ENCODE assay signal across 21 cellular contexts in genomic region chr2:144528108-144528507, GRCh38.
"Had no signal": no experiment of that assay in that cellular context is flagged by ENCODE, and none has a peak within 500 bp of the region (broad histone marks: within the 10 kb centered on the region; RNA-seq: fewer than 3 reads in every experiment).

No MANE protein-coding gene starts in this region.

- H3K27me3 ChIP-seq: heart left ventricle, right lobe of liver had no signal

- H3K36me3 ChIP-seq: colonic mucosa, heart left ventricle, pancreas, right lobe of liver, spleen had no signal

- H3K4me3 Mint-ChIP-seq: endodermal cell; memory B cell; mesothelial cell of epicardium; natural killer cell treated with Interleukin-12 subunit alpha and Interleukin-12 subunit beta and Interleukin-15 and Interleukin-18, amount 100 ng/mL, for 72 hours; stimulated activated memory B cell treated with anti-CD40 and anti-IgM and Interleukin-4, amounts not matched to agents 10 μg/mL and 1 μg/mL and 100 μg/mL, for 72 hours; stimulated activated naive CD8-positive, alpha-beta T cell treated with anti-CD3 and anti-CD28 coated beads, Interleukin-15, Interleukin-2, amounts not matched to agents 100 ng/mL and 50 ng/mL, for 24 hours; type B pancreatic cell had no signal

- H3K27me3 Mint-ChIP-seq: natural killer cell treated with Interleukin-12 subunit alpha and Interleukin-12 subunit beta and Interleukin-15 and Interleukin-18, amount 100 ng/mL, for 72 hours had no signal

- H3K9me3 Mint-ChIP-seq: endodermal cell; memory B cell; natural killer cell treated with Interleukin-12 subunit alpha and Interleukin-12 subunit beta and Interleukin-15 and Interleukin-18, amount 100 ng/mL, for 72 hours; stimulated activated memory B cell treated with anti-CD40 and anti-IgM and Interleukin-4, amounts not matched to agents 10 μg/mL and 1 μg/mL and 100 μg/mL, for 72 hours; stimulated activated naive CD8-positive, alpha-beta T cell treated with anti-CD3 and anti-CD28 coated beads, Interleukin-15, Interleukin-2, amounts not matched to agents 100 ng/mL and 50 ng/mL, for 24 hours had no signal

- H3K9me3 ChIP-seq: colonic mucosa, heart left ventricle, pancreas, right lobe of liver, spleen had no signal

- H3K27ac ChIP-seq: colonic mucosa, pancreas, right lobe of liver, spleen had no signal

- H3K36me3 Mint-ChIP-seq: mesothelial cell of epicardium; stimulated activated memory B cell treated with anti-CD40 and anti-IgM and Interleukin-4, amounts not matched to agents 10 μg/mL and 1 μg/mL and 100 μg/mL, for 72 hours; type B pancreatic cell had no signal

- H3K4me3 ChIP-seq: colonic mucosa, heart left ventricle, pancreas, right lobe of liver, spleen had no signal

- H3K4me1 ChIP-seq: colonic mucosa, pancreas, right lobe of liver had no signal

- H3K27ac Mint-ChIP-seq: endodermal cell; memory B cell; mesothelial cell of epicardium; natural killer cell treated with Interleukin-12 subunit alpha and Interleukin-12 subunit beta and Interleukin-15 and Interleukin-18, amount 100 ng/mL, for 72 hours; progenitor cell of endocrine pancreas; stimulated activated memory B cell treated with anti-CD40 and anti-IgM and Interleukin-4, amounts not matched to agents 10 μg/mL and 1 μg/mL and 100 μg/mL, for 72 hours; stimulated activated naive CD8-positive, alpha-beta T cell treated with anti-CD3 and anti-CD28 coated beads, Interleukin-15, Interleukin-2, amounts not matched to agents 100 ng/mL and 50 ng/mL, for 24 hours; type B pancreatic cell had no signal

- DNase-seq: caudate nucleus; colonic mucosa; effector CD4-positive, alpha-beta T cell; endodermal cell; heart left ventricle; hippocampal formation; occipital lobe; pancreas; right lobe of liver; spleen; stimulated activated CD4-positive, alpha-beta T cell treated with anti-CD3 and anti-CD28 coated beads, Interleukin-15, amount 100 ng/mL, for 24 hours; stimulated activated CD4-positive, alpha-beta T cell treated with anti-CD3 and anti-CD28 coated beads, Interleukin-1b, Interleukin-23, amount 100 ng/mL, for 48 hours; stimulated activated CD4-positive, alpha-beta T cell treated with anti-CD3 and anti-CD28 coated beads, Interleukin-4, amount 100 ng/mL, for 24 hours; substantia nigra had no signal
